ENCODE assay signal across 8 cellular contexts in genomic region chrX:123859828-123860505, GRCh38. TPM values are rescaled to one million over a fixed set of nuclear protein-coding genes. Genes with fewer than 3 reads are reported as not detected.
DNase-seq lines count a peak whose midpoint lies in the region; ATAC-seq and TF ChIP-seq lines count a peak whose summit lies in the region.

XIAP (plus strand) TSS chrX:123860053; CDS start chrX:123885663, 25,610 bp downstream.

- H3K4me3 ChIP-seq in GM23248 (peak within 1 kb of the TSS; percentile 99), SK-N-SH (ENCODE audit: low read depth in 2 of 2, low read length in 1 of 2) (peak within 1 kb of the TSS; percentile 55 to 68), osteoblast (ENCODE audit: insufficient read depth, low read length) (peak within 1 kb of the TSS; percentile 80), thoracic aorta (peak within 1 kb of the TSS; percentile 90)

- peak within 1 kb of the TSS; percentile 97 for H3K27ac Mint-ChIP-seq in activated naive CD4-positive, alpha-beta T cell treated with anti-CD3 and anti-CD28 coated beads, Interleukin-2, amount 50 U/mL, for 24 hours

- no peaks in the 10 kb centered on the region for H3K9me3 ChIP-seq in ES-I3 (ENCODE audit: control insufficient read depth, insufficient read depth, low read length)
- no peaks in the 10 kb centered on the region for H3K9me3 ChIP-seq in GM23248 (ENCODE audit: low read depth)
- H3K9me3 ChIP-seq in SK-N-SH = no peaks in the 10 kb centered on the region; the same call in 1 of the 2 replicates
- H3K9me3 ChIP-seq in osteoblast (ENCODE audit: low read depth, low read length) = no peaks in the 10 kb centered on the region
- no peaks in the 10 kb centered on the region for H3K9me3 ChIP-seq in thoracic aorta

- H3K27me3 ChIP-seq in GM23248 (replicated peaks; ENCODE audit: insufficient read depth) = no peaks in the 10 kb centered on the region
- H3K27me3 ChIP-seq in SK-N-SH (ENCODE audit: insufficient read depth) = no peaks in the 10 kb centered on the region
- no peaks in the 10 kb centered on the region for H3K27me3 ChIP-seq in osteoblast (ENCODE audit: insufficient read depth, low read length)
- no peaks in the 10 kb centered on the region for H3K27me3 ChIP-seq in thoracic aorta (replicated peaks; ENCODE audit: insufficient read depth)

- peak within 1 kb of the TSS; percentile 93 for H3K4me3 Mint-ChIP-seq in activated naive CD4-positive, alpha-beta T cell treated with anti-CD3 and anti-CD28 coated beads, Interleukin-2, amount 50 U/mL, for 24 hours

- no peak for TF ChIP-seq RAD21 in SK-N-SH (IDR thresholded peaks at IDR 0.05; ENCODE audit: low read length)

- peaks cover 2% of the 10 kb centered on the region for H3K36me3 Mint-ChIP-seq in activated naive CD4-positive, alpha-beta T cell treated with anti-CD3 and anti-CD28 coated beads, Interleukin-2, amount 50 U/mL, for 24 hours

- no peaks in the 10 kb centered on the region for H3K9me3 Mint-ChIP-seq in activated naive CD4-positive, alpha-beta T cell treated with anti-CD3 and anti-CD28 coated beads, Interleukin-2, amount 50 U/mL, for 24 hours

- peaks cover 44% of the 10 kb centered on the region for H3K79me2 ChIP-seq in GM23248 (ENCODE audit: insufficient read depth)
- peaks cover 45% of the 10 kb centered on the region for H3K79me2 ChIP-seq in SK-N-SH (ENCODE audit: insufficient read depth)
- H3K79me2 ChIP-seq in osteoblast (ENCODE audit: insufficient read depth, low read length) = peaks cover 39% of the 10 kb centered on the region

- H4K20me1 ChIP-seq in GM23248 (ENCODE audit: insufficient read depth) (no peaks in the 10 kb centered on the region), SK-N-SH (ENCODE audit: insufficient read depth) (peaks cover 1% of the 10 kb centered on the region; the same call in 1 of the 2 replicates), osteoblast (ENCODE audit: insufficient read depth, low read length) (no peaks in the 10 kb centered on the region)

- no peak for TF ChIP-seq EP300 in SK-N-SH (IDR thresholded peaks at IDR 0.05; ENCODE audit: borderline replicate concordance in 1 of 2, low read depth in 1 of 2, low read length in 1 of 2)

- H3F3A ChIP-seq in GM23248 (ENCODE audit: insufficient read depth) = peaks cover 15% of the 10 kb centered on the region
- peaks cover 12% of the 10 kb centered on the region for H3F3A ChIP-seq in SK-N-SH (replicated peaks; ENCODE audit: insufficient read depth)

- no peak for TF ChIP-seq CTCF in SK-N-SH (IDR thresholded peaks at IDR 0.05)
- TF ChIP-seq CTCF in osteoblast (IDR thresholded peaks at IDR 0.05; ENCODE audit: extremely low read depth, low read depth, low read length) = no peak
- TF ChIP-seq CTCF in thoracic aorta (IDR thresholded peaks at IDR 0.05) = no peak

- ATAC-seq in thoracic aorta (ENCODE audit: insufficient number of reproducible peaks, low FRiP score, low read depth) = peak; percentile 84

- DNase-seq in GM23248 (peak; percentile 91), Kasumi-1 (lab: John Stamatoyannopoulos, UW) (peak; percentile 62 to 68), SK-N-SH (peak; percentile 91), glomerular endothelial cell (ENCODE audit: extremely low read depth, low read depth, low spot score) (no peak), osteoblast (ENCODE audit: insufficient read length, low spot score, missing footprints) (peak; percentile 91), thoracic aorta (ENCODE audit: low spot score) (peak; percentile 20)

- H3K9ac ChIP-seq in ES-I3 (ENCODE audit: low read depth, low read length) (peak within 1 kb of the TSS; percentile 96), GM23248 (peak within 1 kb of the TSS; percentile 99), SK-N-SH (peak within 1 kb of the TSS; percentile 96)

- H2AFZ ChIP-seq in GM23248 (peak within 1 kb of the TSS; percentile 83), SK-N-SH (ENCODE audit: low read depth) (peak within 1 kb of the TSS; percentile 48), osteoblast (ENCODE audit: low read length) (peak within 1 kb of the TSS; percentile 78)

- 0% methylated on average over 2 to 34 of the region's 62 CpGs for WGBS in GM23248 (ENCODE audit: low coverage in 1 of 2, low lambda C conversion rate in 2 of 2, missing lambda C conversion rate in 2 of 2), 2 experiments
- 16% methylated on average over 29 of the region's 62 CpGs for WGBS in SK-N-SH (ENCODE audit: low lambda C conversion rate)

- CTCF ChIA-PET in SK-N-SH (lab: Yijun Ruan, JAX) = no interaction called here

- H3K36me3 ChIP-seq in ES-I3 (ENCODE audit: insufficient read depth, low read length) (no peaks in the 10 kb centered on the region; the same call in 1 of the 2 replicates), GM23248 (ENCODE audit: low read depth) (no peaks in the 10 kb centered on the region), SK-N-SH (replicated peaks in 1 of 2; ENCODE audit: control insufficient read depth in 1 of 2, insufficient read depth in 2 of 2, low read length in 1 of 2) (peaks cover 0 to 5% of the 10 kb centered on the region in 2 experiments), osteoblast (ENCODE audit: insufficient read depth, low read length) (no peaks in the 10 kb centered on the region), thoracic aorta (no peaks in the 10 kb centered on the region)

- in situ Hi-C loops in GM23248 (cut with MboI) = no loop called here

- H3K27me3 Mint-ChIP-seq in activated naive CD4-positive, alpha-beta T cell treated with anti-CD3 and anti-CD28 coated beads, Interleukin-2, amount 50 U/mL, for 24 hours = no peaks in the 10 kb centered on the region

- H3K27ac ChIP-seq in GM23248 = peak within 1 kb of the TSS; percentile 98
- H3K27ac ChIP-seq in SK-N-SH (ENCODE audit: low read depth in 2 of 2, low read length in 1 of 2) = peak within 1 kb of the TSS; percentile 90 to 95
- H3K27ac ChIP-seq in osteoblast (ENCODE audit: low read depth, low read length) = peak within 1 kb of the TSS; percentile 93
- peak within 1 kb of the TSS; percentile 88 to 94 for H3K27ac ChIP-seq in thoracic aorta

- POLR2A ChIA-PET in SK-N-SH (lab: Yijun Ruan, JAX) = interaction anchor here (0.7 kb wide), 1 partner anchor 100 kb away, joined by 3 read pairs; no protein-coding TSS in a partner anchor

- H3K4me1 ChIP-seq in ES-I3 (ENCODE audit: insufficient read depth, low read length) (no peaks in the 10 kb centered on the region; the same call in 1 of the 2 replicates), GM23248 (ENCODE audit: insufficient read depth) (no peaks in the 10 kb centered on the region; the same call in 1 of the 2 replicates), SK-N-SH (ENCODE audit: control insufficient read depth in 1 of 2, insufficient read depth in 2 of 2, low read depth in 1 of 2, low read length in 1 of 2) (no peaks in the 10 kb centered on the region), osteoblast (ENCODE audit: insufficient read depth, low read length) (peaks cover 7% of the 10 kb centered on the region), thoracic aorta (ENCODE audit: control insufficient read depth in 1 of 2, low read depth in 2 of 2) (peaks cover 0 to 7% of the 10 kb centered on the region in 2 donors)

- H3K9me2 ChIP-seq in GM23248 (ENCODE audit: insufficient read depth) (no peaks in the 10 kb centered on the region), SK-N-SH (no peaks in the 10 kb centered on the region)

- peaks cover 17% of the 10 kb centered on the region for H3K4me1 Mint-ChIP-seq in activated naive CD4-positive, alpha-beta T cell treated with anti-CD3 and anti-CD28 coated beads, Interleukin-2, amount 50 U/mL, for 24 hours

- peak within 1 kb of the TSS; percentile 92 for H3K4me2 ChIP-seq in GM23248 (ENCODE audit: unreplicated experiment)
- H3K4me2 ChIP-seq in SK-N-SH = peak within 1 kb of the TSS; percentile 75
- peak within 1 kb of the TSS; percentile 83 for H3K4me2 ChIP-seq in osteoblast (ENCODE audit: insufficient read depth, low read length)

TF ChIP-seq in SK-N-SH, 30 proteins besides CTCF, POLR2A, EP300 and RAD21:
- TF ChIP-seq PBX3 (IDR thresholded peaks at IDR 0.05) (peak; percentile 75), RXRA (IDR thresholded peaks at IDR 0.05; ENCODE audit: borderline replicate concordance, low read depth) (no peak), YY1 (IDR thresholded peaks at IDR 0.05; ENCODE audit: low read depth) (peak; percentile 81; the same call in 1 of the 2 replicates), MAX (IDR thresholded peaks at IDR 0.05; ENCODE audit: low read depth) (peak; percentile 49; the same call in 1 of the 2 replicates), TAF1 (IDR thresholded peaks at IDR 0.05; ENCODE audit: borderline replicate concordance, low read depth, low read length) (peak; percentile 32; the same call in 1 of the 2 replicates), RCOR1 (IDR thresholded peaks at IDR 0.05; ENCODE audit: low read length) (no peak), POLR2AphosphoS5 (IDR thresholded peaks at IDR 0.05; ENCODE audit: low read depth, low read length) (peak; percentile 56), GABPA (IDR thresholded peaks at IDR 0.05; ENCODE audit: low read depth) (peak; percentile 48; the same call in 1 of the 2 replicates)

RNA-seq across cellular contexts. Expression of gene XIAP, which starts in this region (rescaled TPM):
- total RNA-seq in GM23248 (2014; rRNA removed; shearing (Covaris generic)) = 19.7 and 40.6 TPM in 2 replicates
- polyA plus RNA-seq in GM23248 (2016; fragmentation: Nextera tagmentation; extraction: Ambion mirVana) = 15.3 and 17.3 TPM in 2 replicates
- 8.0 and 9.1 TPM in 2 replicates for polyA plus RNA-seq in SK-N-SH (2012; rRNA removed)
- 10.7 and 12.1 TPM in 2 replicates for polyA plus RNA-seq in SK-N-SH (2012; cell fraction: cytosol; rRNA removed)
- 8.1 and 9.3 TPM in 2 replicates for polyA plus RNA-seq in SK-N-SH (2012; cell fraction: nucleus; rRNA removed)
- total RNA-seq in glomerular endothelial cell = 31.3 and 45.7 TPM in 2 replicates
- 45.6 and 47.4 TPM in 2 replicates for total RNA-seq in osteoblast
- 10 to 100 TPM; 18.3 to 78.5 TPM for total RNA-seq in thoracic aorta
